In genomic region chr4:116397714-116398113, GRCh38 we compare ENCODE assay signal across 6 cellular contexts.
"Had no signal": no experiment of that assay in that cellular context is flagged by ENCODE, and none has a peak within 500 bp of the region (broad histone marks: within the 10 kb centered on the region; RNA-seq: fewer than 3 reads in every experiment).

No MANE protein-coding gene starts in this region.

- H3K4me2 ChIP-seq: GM23338 had no signal

- H2AFZ ChIP-seq: GM23338 had no signal

- H3K4me3 Mint-ChIP-seq: GM23338, IgD-negative memory B cell had no signal

- H3K9me3 Mint-ChIP-seq: GM23338, IgD-negative memory B cell had no signal

- H3K27ac Mint-ChIP-seq: IgD-negative memory B cell had no signal

- H3K4me1 Mint-ChIP-seq: IgD-negative memory B cell had no signal

- H3K36me3 ChIP-seq: HAP-1 had no signal

- H3K4me3 ChIP-seq: GM23338, HAP-1 had no signal

- H3K9me3 ChIP-seq: HAP-1 had no signal

- H3K36me3 Mint-ChIP-seq: IgD-negative memory B cell had no signal

- H3K4me1 ChIP-seq: HAP-1 had no signal

- DNase-seq: H7, Kasumi-1, KG1 had no signal

- H3K27me3 Mint-ChIP-seq: IgD-negative memory B cell had no signal

- ATAC-seq: GM23338 had no signal
